22 cellular contexts compared by ENCODE assay signal in genomic region chr4:147195386-147195785, GRCh38.
A peak's percentile ranks its signal among the peaks of the same experiment; 100 is the strongest.
DNase-seq lines count a peak whose midpoint lies in the region; ATAC-seq and TF ChIP-seq lines count a peak whose summit lies in the region.
"Had no signal": no experiment of that assay in that cellular context is flagged by ENCODE, and none has a peak within 500 bp of the region (broad histone marks: within the 10 kb centered on the region; RNA-seq: fewer than 3 reads in every experiment).

No MANE protein-coding gene starts in this region.

- no peak overlapping the region for H2BK15ac ChIP-seq in mesenchymal stem cell (ENCODE audit: low read depth, poor library complexity, severe bottlenecking)

- H3K4me2 ChIP-seq in mesenchymal stem cell (ENCODE audit: low read length, poor library complexity, severe bottlenecking), result no peak overlapping the region
- H3K4me2 ChIP-seq: GM23338 had no signal

- H3K4me1 ChIP-seq in mesenchymal stem cell (ENCODE audit: control insufficient read depth, insufficient read depth, low read depth, low read length), result peaks cover 5% of the 10 kb centered on the region
- peaks cover 5% of the 10 kb centered on the region for H3K4me1 ChIP-seq in ovary (ENCODE audit: insufficient read depth)

- TF ChIP-seq CTCF in brain microvascular endothelial cell (IDR thresholded peaks at IDR 0.05; ENCODE audit: low read depth, low read length, missing control alignments) (no peak), ovary (IDR thresholded peaks at IDR 0.05) (no peak), omental fat pad (IDR thresholded peaks at IDR 0.05) (no peak)

- H3K4me3 ChIP-seq in brain microvascular endothelial cell (ENCODE audit: low read depth, low read length), result no peak overlapping the region
- H3K4me3 ChIP-seq in mesenchymal stem cell (ENCODE audit: insufficient read depth in 1 of 2, low read depth in 1 of 2, low read length in 2 of 2), result no peak overlapping the region
- H3K4me3 ChIP-seq in ovary, result no peak overlapping the region
- H3K4me3 ChIP-seq: GM23338, PC-9 had no signal

- H3K4ac ChIP-seq in mesenchymal stem cell (ENCODE audit: low read depth in 1 of 2, low read length in 2 of 2), result no peak overlapping the region

- H3K9ac ChIP-seq in mesenchymal stem cell (ENCODE audit: low read length), result no peak overlapping the region

- H4K8ac ChIP-seq in mesenchymal stem cell (ENCODE audit: low read length), result no peak overlapping the region

- H3K27me3 ChIP-seq in brain microvascular endothelial cell (replicated peaks), result no peaks in the 10 kb centered on the region
- no peaks in the 10 kb centered on the region for H3K27me3 ChIP-seq in mesenchymal stem cell (ENCODE audit: control insufficient read depth in 1 of 2, insufficient read depth in 1 of 2, low read length in 2 of 2)
- no peaks in the 10 kb centered on the region for H3K27me3 ChIP-seq in ovary

- no peak for TF ChIP-seq EP300 in ovary (IDR thresholded peaks at IDR 0.05)

- DNase-seq in HS-27A (ENCODE audit: low read depth), result peak; percentile 71
- DNase-seq in brain microvascular endothelial cell, result peak; percentile 33
- DNase-seq in mesenchymal stem cell, result no peak
- no peak for DNase-seq in GOT3 (lab: John Stamatoyannopoulos, UW)
- no peak for DNase-seq in A172 (ENCODE audit: low spot score)
- no peak for DNase-seq in ovary
- DNase-seq in omental fat pad (ENCODE audit: low spot score), result no peak
- DNase-seq: DMS 273 treated with DMSO at 0.1 percent for 48 hours, DND-41, GDM1, HFFc6, KG1, NCI-H1436, NCI-H1930, NCI-H226, NCI-H524 treated with DMSO at 0.1 percent for 48 hours, PC-9, SIG-M5 had no signal

- H2BK12ac ChIP-seq in mesenchymal stem cell (ENCODE audit: low read length in 2 of 2), result no peak overlapping the region

- H3K27ac ChIP-seq in brain microvascular endothelial cell (peak overlapping the region; percentile 38), mesenchymal stem cell (ENCODE audit: low read length, poor library complexity, severe bottlenecking) (peak overlapping the region; percentile 11), ovary (no peak overlapping the region)
- H3K27ac ChIP-seq: PC-9, RWPE1 had no signal

- H2AK5ac ChIP-seq in mesenchymal stem cell (ENCODE audit: low read length, severe bottlenecking), result no peak overlapping the region

- H3K9me3 ChIP-seq in mesenchymal stem cell (ENCODE audit: control insufficient read depth, low read length) (no peaks in the 10 kb centered on the region), ovary (no peaks in the 10 kb centered on the region)

- H2BK5ac ChIP-seq in mesenchymal stem cell (ENCODE audit: low read depth, low read length, poor library complexity, severe bottlenecking), result no peak overlapping the region

- 82% methylated on average over 2 of the region's 2 CpGs for WGBS in mesenchymal stem cell
- WGBS in ovary, 3 donors, result 88 to 97% (median 90%) methylated on average over 2 of the region's 2 CpGs

- intact Hi-C loops in ovary (cut with DNase I), result no loop called here

- H2BK120ac ChIP-seq in mesenchymal stem cell (ENCODE audit: low read depth, low read length), result no peak overlapping the region

- no peaks in the 10 kb centered on the region for H3K36me3 ChIP-seq in brain microvascular endothelial cell (replicated peaks)
- H3K36me3 ChIP-seq in mesenchymal stem cell (ENCODE audit: control insufficient read depth in 1 of 2, insufficient read depth in 2 of 2, low read depth in 1 of 2, low read length in 2 of 2), result no peaks in the 10 kb centered on the region
- no peaks in the 10 kb centered on the region for H3K36me3 ChIP-seq in ovary

- peak overlapping the region in 1 of 2 experiments; percentile 1 for H3K18ac ChIP-seq in mesenchymal stem cell (ENCODE audit: low read depth in 1 of 2, low read length in 2 of 2)

- no peak overlapping the region for H4K91ac ChIP-seq in mesenchymal stem cell (ENCODE audit: low read length)

- H3K14ac ChIP-seq in mesenchymal stem cell (ENCODE audit: low read length in 2 of 2), result no peak overlapping the region

- no peaks in the 10 kb centered on the region for H3K79me1 ChIP-seq in mesenchymal stem cell (replicated peaks; ENCODE audit: low read length, poor library complexity, severe bottlenecking)

- no peak overlapping the region for H3K23ac ChIP-seq in mesenchymal stem cell (ENCODE audit: low read length in 2 of 2)

- no peak for TF ChIP-seq POLR2A in ovary (IDR thresholded peaks at IDR 0.05)

- H2AFZ ChIP-seq in mesenchymal stem cell (ENCODE audit: low read depth, low read length), result no peak overlapping the region
- H2AFZ ChIP-seq: GM23338, PC-9 had no signal

- no peak for ATAC-seq in omental fat pad (ENCODE audit: low FRiP score)
- ATAC-seq: GM23338, HepG2, SK-N-SH treated with all-trans-retinoic acid at 6 μM for 48 hours had no signal

- in situ Hi-C loops in brain microvascular endothelial cell (cut with HindIII; ENCODE audit: low pct_ligation_motif_present, low sequenced_read_pairs), result no loop called here

Comparison
In these comparisons a context has a peak if more than half of its experiments do, and no peak if none do; other contexts are left out.
1. DNase-seq: peak in HS-27A (single experiment) and brain microvascular endothelial cell (single experiment); none in mesenchymal stem cell (single experiment), GOT3 (single experiment), A172 (single experiment), ovary (0 of 5) and omental fat pad (single experiment).
2. H3K27ac ChIP-seq: peak in brain microvascular endothelial cell (single experiment) and mesenchymal stem cell (single experiment); none in ovary (0 of 2).